In the genomic region with DNA sequence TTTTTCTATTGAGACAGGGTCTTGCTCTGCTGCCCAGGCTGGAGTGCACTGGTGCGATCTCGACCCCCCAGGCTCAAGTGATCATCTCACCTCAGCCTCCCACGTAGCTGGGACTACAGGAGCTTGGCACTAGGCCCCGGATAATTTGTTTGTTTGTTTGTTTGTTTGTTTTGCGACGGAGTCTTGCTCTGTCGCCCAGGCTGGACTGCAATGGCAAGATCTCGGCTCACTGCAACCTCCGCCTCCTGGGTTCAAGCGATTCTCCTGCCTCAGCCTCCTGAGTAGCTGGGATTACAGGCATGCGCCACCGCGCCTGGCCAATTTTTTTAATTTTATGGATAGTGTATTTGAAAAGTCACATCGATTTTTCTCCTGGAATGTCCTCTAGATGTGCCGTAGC, we compare ENCODE assay signal across 8 cellular contexts. TPM values are rescaled to one million over a fixed set of nuclear protein-coding genes. Genes with fewer than 3 reads are reported as not detected.
DNase-seq lines count a peak whose midpoint lies in the region; ATAC-seq and TF ChIP-seq lines count a peak whose summit lies in the region.
"Not testable (repeated sequence)": the region's sequence is repeated elsewhere in the genome, so short reads cannot be mapped to it uniquely, and the experiment has no call there.

No MANE protein-coding gene starts in this region.

- POLR2A ChIA-PET in CD8-positive, alpha-beta T cell (lab: Charles Lee) = not testable (repeated sequence)

- WGBS in right lobe of liver (ENCODE audit: insufficient coverage, low coverage, low lambda C conversion rate, missing lambda C conversion rate) = 84% methylated on average over 12 of the region's 15 CpGs

- not testable (repeated sequence) for TF ChIP-seq CTCF in CD8-positive, alpha-beta T cell (IDR thresholded peaks at IDR 0.05); Loucy (conservative IDR thresholded peaks at IDR 0.05; ENCODE audit: low read length); VCaP (conservative IDR thresholded peaks at IDR 0.05); right lobe of liver (IDR thresholded peaks at IDR 0.05); osteocyte (IDR thresholded peaks at IDR 0.05); type B pancreatic cell (conservative IDR thresholded peaks at IDR 0.05)

- H3K4me1 Mint-ChIP-seq in CD8-positive, alpha-beta T cell (ENCODE audit: low read depth) = peaks cover 25% of the 10 kb centered on the region
- peaks cover 22% of the 10 kb centered on the region for H3K4me1 Mint-ChIP-seq in activated T-helper 2 cell treated with anti-CD3 and anti-CD28 coated beads, Interferon-gamma antibody, Interleukin-2, Interleukin-4, amounts not matched to agents 10 μg/mL and 5 μg/mL and 100 μg/mL, durations not matched to agents 14 hours and 24 hours and 36 hours (ENCODE audit: low read depth)
- H3K4me1 Mint-ChIP-seq in central memory CD8-positive, alpha-beta T cell = peaks cover 16% of the 10 kb centered on the region
- H3K4me1 Mint-ChIP-seq in osteocyte (ENCODE audit: unreplicated experiment) (peaks cover 20% of the 10 kb centered on the region), type B pancreatic cell (ENCODE audit: unreplicated experiment) (peaks cover 18% of the 10 kb centered on the region)

- H3K9me3 Mint-ChIP-seq in CD8-positive, alpha-beta T cell; activated T-helper 2 cell treated with anti-CD3 and anti-CD28 coated beads, Interferon-gamma antibody, Interleukin-2, Interleukin-4, amounts not matched to agents 10 μg/mL and 5 μg/mL and 100 μg/mL, durations not matched to agents 14 hours and 24 hours and 36 hours; central memory CD8-positive, alpha-beta T cell; osteocyte (ENCODE audit: unreplicated experiment); type B pancreatic cell: not testable (repeated sequence)

- H4K20me1 ChIP-seq in Loucy (ENCODE audit: insufficient read depth, low read length, poor library complexity, severe bottlenecking) = peaks cover 20% of the 10 kb centered on the region

- H2AFZ ChIP-seq in Loucy (ENCODE audit: low read length) = not testable (repeated sequence)

- intact Hi-C loops in CD8-positive, alpha-beta T cell (cut with DNase I, micrococcal nuclease) = loop anchor here (1.0 to 2.0 kb wide), 6 partner anchors 39 to 213 kb away; partner anchors contain the start of genes MED18 (in 2 of the 2) and SESN2 (in 1 of the 2)
- intact Hi-C loops in activated T-helper 2 cell treated with anti-CD3 and anti-CD28 coated beads, Interferon-gamma antibody, Interleukin-2, Interleukin-4, amounts not matched to agents 10 μg/mL and 5 μg/mL and 100 μg/mL, durations not matched to agents 14 hours and 24 hours and 36 hours (cut with micrococcal nuclease) = loop anchor here (2.0 kb wide), 3 partner anchors 120 to 274 kb away; partner anchors contain the start of gene TAF12
- intact Hi-C loops in right lobe of liver (cut with DNase I) = not testable (repeated sequence)

- not testable (repeated sequence) for H3K4me3 ChIP-seq in CD8-positive, alpha-beta T cell (ENCODE audit: low read depth, low read length); right lobe of liver
- peak overlapping the region; percentile 87 for H3K4me3 ChIP-seq in Loucy (ENCODE audit: low read length, poor library complexity, severe bottlenecking)

- H3K4me3 Mint-ChIP-seq in CD8-positive, alpha-beta T cell = peak overlapping the region; percentile 96
- peak overlapping the region; percentile 91 for H3K4me3 Mint-ChIP-seq in activated T-helper 2 cell treated with anti-CD3 and anti-CD28 coated beads, Interferon-gamma antibody, Interleukin-2, Interleukin-4, amounts not matched to agents 10 μg/mL and 5 μg/mL and 100 μg/mL, durations not matched to agents 14 hours and 24 hours and 36 hours (ENCODE audit: low read depth)
- peak overlapping the region; percentile 89 for H3K4me3 Mint-ChIP-seq in central memory CD8-positive, alpha-beta T cell
- H3K4me3 Mint-ChIP-seq in osteocyte (ENCODE audit: unreplicated experiment) = peak overlapping the region; percentile 93
- peak overlapping the region; percentile 95 for H3K4me3 Mint-ChIP-seq in type B pancreatic cell

- TF ChIP-seq POLR2A in right lobe of liver (IDR thresholded peaks at IDR 0.05) = not testable (repeated sequence)

- H3K9ac ChIP-seq in Loucy (ENCODE audit: low read depth, low read length, poor library complexity, severe bottlenecking) = peak overlapping the region; percentile 95

- H3K79me2 ChIP-seq in Loucy (ENCODE audit: insufficient read depth, low read length) = peaks cover 38% of the 10 kb centered on the region

- H3K36me3 Mint-ChIP-seq in CD8-positive, alpha-beta T cell; central memory CD8-positive, alpha-beta T cell (ENCODE audit: insufficient read depth); osteocyte (ENCODE audit: unreplicated experiment); type B pancreatic cell: not testable (repeated sequence)
- peaks cover 10% of the 10 kb centered on the region for H3K36me3 Mint-ChIP-seq in activated T-helper 2 cell treated with anti-CD3 and anti-CD28 coated beads, Interferon-gamma antibody, Interleukin-2, Interleukin-4, amounts not matched to agents 10 μg/mL and 5 μg/mL and 100 μg/mL, durations not matched to agents 14 hours and 24 hours and 36 hours (ENCODE audit: low read depth)

- CTCF ChIA-PET in CD8-positive, alpha-beta T cell (lab: Charles Lee) = interaction anchor here (0.7 to 2.6 kb wide), 3 partner anchors 9 to 508 kb away, joined by 3 to 13 read pairs (median 6); no protein-coding TSS in a partner anchor

- not testable (repeated sequence) for H3K27ac ChIP-seq in CD8-positive, alpha-beta T cell (ENCODE audit: low read depth, low read length)
- H3K27ac ChIP-seq in VCaP (peak overlapping the region; percentile 92), right lobe of liver (peak overlapping the region in 2 of 3 donors; percentile 84 to 85)

- not testable (repeated sequence) for H3K27me3 ChIP-seq in CD8-positive, alpha-beta T cell (ENCODE audit: insufficient read depth, low read length); Loucy (ENCODE audit: insufficient read depth, low read length, poor library complexity, severe bottlenecking); right lobe of liver

- H3K9me2 ChIP-seq in Loucy (replicated peaks; ENCODE audit: low read depth, low read length) = not testable (repeated sequence)

- not testable (repeated sequence) for H3F3A ChIP-seq in Loucy (ENCODE audit: low read depth)

- not testable (repeated sequence) for ATAC-seq in CD8-positive, alpha-beta T cell; central memory CD8-positive, alpha-beta T cell (replicated peaks; ENCODE audit: extremely low read depth, poor library complexity, severe bottlenecking); right lobe of liver

- not testable (repeated sequence) for H3K4me1 ChIP-seq in CD8-positive, alpha-beta T cell (ENCODE audit: insufficient read depth, low read length)
- peaks cover 26% of the 10 kb centered on the region for H3K4me1 ChIP-seq in Loucy (ENCODE audit: insufficient read depth, low read length, poor library complexity, severe bottlenecking)
- H3K4me1 ChIP-seq in right lobe of liver = peaks cover 0 to 34% (median 0%) of the 10 kb centered on the region in 4 donors

- not testable (repeated sequence) for H3K9me3 ChIP-seq in CD8-positive, alpha-beta T cell (ENCODE audit: low read length); Loucy (ENCODE audit: insufficient read depth, low read depth, low read length); right lobe of liver

- DNase-seq in CD8-positive, alpha-beta T cell; activated T-helper 2 cell treated with anti-CD3 and anti-CD28 coated beads, Interferon-gamma antibody, Interleukin-2, Interleukin-4, amounts not matched to agents 10 μg/mL and 5 μg/mL and 100 μg/mL, durations not matched to agents 14 hours and 24 hours and 36 hours (ENCODE audit: low spot score); central memory CD8-positive, alpha-beta T cell (ENCODE audit: low spot score in 2 of 2); right lobe of liver; osteocyte (ENCODE audit: extremely low spot score, unreplicated experiment); type B pancreatic cell (ENCODE audit: extremely low spot score, unreplicated experiment): not testable (repeated sequence)

- not testable (repeated sequence) for H3K27me3 Mint-ChIP-seq in CD8-positive, alpha-beta T cell (ENCODE audit: low read depth); activated T-helper 2 cell treated with anti-CD3 and anti-CD28 coated beads, Interferon-gamma antibody, Interleukin-2, Interleukin-4, amounts not matched to agents 10 μg/mL and 5 μg/mL and 100 μg/mL, durations not matched to agents 14 hours and 24 hours and 36 hours (ENCODE audit: low read depth); central memory CD8-positive, alpha-beta T cell; osteocyte (ENCODE audit: unreplicated experiment); type B pancreatic cell

- peak overlapping the region; percentile 94 for H3K27ac Mint-ChIP-seq in CD8-positive, alpha-beta T cell
- H3K27ac Mint-ChIP-seq in activated T-helper 2 cell treated with anti-CD3 and anti-CD28 coated beads, Interferon-gamma antibody, Interleukin-2, Interleukin-4, amounts not matched to agents 10 μg/mL and 5 μg/mL and 100 μg/mL, durations not matched to agents 14 hours and 24 hours and 36 hours = peak overlapping the region; percentile 93
- peak overlapping the region; percentile 78 for H3K27ac Mint-ChIP-seq in central memory CD8-positive, alpha-beta T cell (ENCODE audit: low read depth)
- H3K27ac Mint-ChIP-seq in osteocyte (ENCODE audit: unreplicated experiment) (peak overlapping the region; percentile 89), type B pancreatic cell (peak overlapping the region; percentile 78)

- peak overlapping the region; percentile 94 for H3K4me2 ChIP-seq in Loucy (ENCODE audit: low read depth, low read length, poor library complexity, severe bottlenecking)

- H3K36me3 ChIP-seq in CD8-positive, alpha-beta T cell (ENCODE audit: insufficient read depth, low read length); Loucy (ENCODE audit: insufficient read depth, low read length); right lobe of liver: not testable (repeated sequence)

RNA-seq across cellular contexts. Expression of gene PHACTR4, which starts 0.9 kb away (rescaled TPM):
- total RNA-seq in CD8-positive, alpha-beta T cell = 10 to 100 TPM; 19.3 to 25.2 TPM
- total RNA-seq in activated T-helper 2 cell treated with anti-CD3 and anti-CD28 coated beads, Interferon-gamma antibody, Interleukin-2, Interleukin-4, amounts not matched to agents 10 μg/mL and 5 μg/mL and 100 μg/mL, durations not matched to agents 14 hours and 24 hours and 36 hours = 30.2 and 32.1 TPM in 2 replicates
- total RNA-seq in right lobe of liver (10 to 100 TPM; 16.1 to 25.8 (median 23.3) TPM), osteocyte (55.6 and 56.0 TPM in 2 replicates), type B pancreatic cell (ENCODE audit: low replicate concordance) (40.3 and 50.3 TPM in 2 replicates)

RNA-seq across cellular contexts. Expression of gene MED18, which starts 39.8 kb away (rescaled TPM):
- 1 to 10 TPM; 2.1 to 2.3 TPM for total RNA-seq in CD8-positive, alpha-beta T cell
- 18.2 and 18.5 TPM in 2 replicates for total RNA-seq in activated T-helper 2 cell treated with anti-CD3 and anti-CD28 coated beads, Interferon-gamma antibody, Interleukin-2, Interleukin-4, amounts not matched to agents 10 μg/mL and 5 μg/mL and 100 μg/mL, durations not matched to agents 14 hours and 24 hours and 36 hours
- total RNA-seq in right lobe of liver = 10 to 100 TPM in 4 of 6 experiments, 1 to 10 TPM in 2; 9.1 to 16.4 (median 11.8) TPM
- 13.8 and 16.5 TPM in 2 replicates for total RNA-seq in osteocyte
- 12.4 and 17.8 TPM in 2 replicates for total RNA-seq in type B pancreatic cell (ENCODE audit: low replicate concordance)
